ENCODE assay signal across 18 cellular contexts in the genomic region with DNA sequence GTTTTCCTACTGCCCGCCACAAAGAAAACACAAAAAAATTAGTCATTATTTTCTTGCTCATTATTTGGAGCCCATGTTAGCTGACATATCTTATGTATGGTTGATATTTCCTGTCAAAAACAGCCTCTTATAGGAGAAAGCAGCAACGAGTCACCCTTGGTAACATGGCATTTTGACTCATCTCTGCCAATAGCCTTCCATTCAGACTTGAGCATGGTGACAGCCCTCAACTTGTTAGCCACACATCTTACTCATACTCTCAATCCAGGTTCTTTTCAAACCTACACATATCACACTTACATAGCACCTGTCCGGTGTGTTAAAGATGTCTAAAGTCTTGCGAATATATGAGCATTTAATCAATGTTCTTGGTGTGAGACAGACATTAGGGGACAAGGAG.
A peak's percentile ranks its signal among the peaks of the same experiment; 100 is the strongest.
DNase-seq lines count a peak whose midpoint lies in the region; ATAC-seq, FAIRE-seq and TF ChIP-seq lines count a peak whose summit lies in the region.
"Had no signal": no experiment of that assay in that cellular context is flagged by ENCODE, and none has a peak within 500 bp of the region (broad histone marks: within the 10 kb centered on the region; RNA-seq: fewer than 3 reads in every experiment).

No MANE protein-coding gene starts in this region.

- H3K9me3 Mint-ChIP-seq in stimulated activated naive CD8-positive, alpha-beta T cell treated with anti-CD3 and anti-CD28 coated beads, Interleukin-15, amount 100 ng/mL, for 72 hours = no peaks in the 10 kb centered on the region
- H3K9me3 Mint-ChIP-seq: dendritic cell treated with granulocyte-macrophage colony-stimulating factor and Interleukin-4, amounts not matched to agents 40 ng/mL and 50 ng/mL, for 4 days; memory B cell; T-cell had no signal

- no peaks in the 10 kb centered on the region for H4K20me1 ChIP-seq in PC-3 (ENCODE audit: low read length)

- no peak overlapping the region for H2AFZ ChIP-seq in PC-3 (ENCODE audit: low read length)

- H3K27ac ChIP-seq in PC-3 (ENCODE audit: low read length) (peak overlapping the region; percentile 79), epithelial cell of prostate (peak overlapping the region; percentile 20), ascending aorta (no peak overlapping the region), pancreas (no peak overlapping the region)
- H3K27ac ChIP-seq: sigmoid colon had no signal

- no peaks in the 10 kb centered on the region for H3K9me3 ChIP-seq in PC-3 (ENCODE audit: low read length)
- no peaks in the 10 kb centered on the region for H3K9me3 ChIP-seq in ascending aorta
- H3K9me3 ChIP-seq in pancreas = no peaks in the 10 kb centered on the region
- H3K9me3 ChIP-seq: sigmoid colon had no signal

- no peaks in the 10 kb centered on the region for H3K79me2 ChIP-seq in PC-3 (ENCODE audit: low read length)

- BruUV-seq in PC-3 (replicated peaks; lab: Mats Ljungman, UMichigan) = no TSS peak

- H3K4me3 Mint-ChIP-seq in stimulated activated naive CD8-positive, alpha-beta T cell treated with anti-CD3 and anti-CD28 coated beads, Interleukin-15, amount 100 ng/mL, for 72 hours = no peak overlapping the region
- H3K4me3 Mint-ChIP-seq: dendritic cell treated with granulocyte-macrophage colony-stimulating factor and Interleukin-4, amounts not matched to agents 40 ng/mL and 50 ng/mL, for 4 days; memory B cell; T-cell had no signal

- no peaks in the 10 kb centered on the region for H3F3A ChIP-seq in PC-3 (ENCODE audit: low read length, unreplicated experiment)

- TF ChIP-seq CTCF in PC-3 (conservative IDR thresholded peaks at IDR 0.05; ENCODE audit: low read depth, low read length) (no peak), ascending aorta (IDR thresholded peaks at IDR 0.05) (no peak), pancreas (IDR thresholded peaks at IDR 0.05) (no peak)

- WGBS in pancreas, 2 donors = 96 to 98% methylated on average over 4 of the region's 4 CpGs

- ATAC-seq in PC-3 = peak; percentile 92
- peak; percentile 98 for ATAC-seq in stimulated activated naive CD8-positive, alpha-beta T cell treated with anti-CD3 and anti-CD28 coated beads, Interleukin-15, amount 100 ng/mL, for 72 hours
- ATAC-seq in pancreas = no peak
- ATAC-seq: T-cell had no signal

- H3K4me1 ChIP-seq in PC-3 (ENCODE audit: insufficient read depth, low read length) (peaks cover 22% of the 10 kb centered on the region), ascending aorta (peaks cover 0 to 3% of the 10 kb centered on the region in 2 donors), pancreas (no peaks in the 10 kb centered on the region)

- POLR2A ChIA-PET in PC-3 (lab: Charles Lee; ENCODE audit: unreplicated experiment) = no interaction called here

- intact Hi-C loops in PC-3 (cut with micrococcal nuclease) = no loop called here
- intact Hi-C loops in ascending aorta (cut with DNase I) = no loop called here
- intact Hi-C loops in pancreas (cut with DNase I) = no loop called here

- no peak for FAIRE-seq in pancreas (lab: Jason Lieb, UNC)

- peak; percentile 2 to 15 (median 6) for DNase-seq in stimulated activated CD4-positive, alpha-beta T cell treated with anti-CD3 and anti-CD28 coated beads, Interleukin-12 subunit alpha, Interleukin-12 subunit beta, amount 100 ng/mL, for 48 hours (ENCODE audit: low read depth in 2 of 3, low spot score in 1 of 3)
- no peak for DNase-seq in stimulated activated CD4-positive, alpha-beta T cell treated with anti-CD3 and anti-CD28 coated beads, Interleukin-4, amount 100 ng/mL, for 1 hour
- peak; percentile 72 for DNase-seq in PC-3
- peak; percentile 61 for DNase-seq in epithelial cell of prostate (ENCODE audit: low read depth, low spot score)
- peak; percentile 2 to 33 for DNase-seq in stimulated activated naive CD8-positive, alpha-beta T cell treated with anti-CD3 and anti-CD28 coated beads, Interleukin-15, amount 100 ng/mL, for 72 hours
- no peak for DNase-seq in ascending aorta (ENCODE audit: low spot score in 2 of 2)
- DNase-seq in pons (ENCODE audit: low spot score) = no peak
- no peak for DNase-seq in pancreas
- DNase-seq: amygdala, DMS 273 treated with DMSO at 0.1 percent for 48 hours, H7, Kasumi-1, NCI-H1694 treated with DMSO at 0.1 percent for 48 hours, NCI-H524 treated with DMSO at 0.1 percent for 48 hours, sigmoid colon, T-cell had no signal

- H3K4me3 ChIP-seq in PC-3 (ENCODE audit: low read length) = no peak overlapping the region
- no peak overlapping the region for H3K4me3 ChIP-seq in ascending aorta
- no peak overlapping the region for H3K4me3 ChIP-seq in pancreas
- H3K4me3 ChIP-seq: sigmoid colon had no signal

- H3K4me1 Mint-ChIP-seq in stimulated activated naive CD8-positive, alpha-beta T cell treated with anti-CD3 and anti-CD28 coated beads, Interleukin-15, amount 100 ng/mL, for 72 hours = no peaks in the 10 kb centered on the region
- H3K4me1 Mint-ChIP-seq: memory B cell, T-cell had no signal

- no peaks in the 10 kb centered on the region for H3K9me2 ChIP-seq in PC-3 (replicated peaks; ENCODE audit: low read length)

- CTCF ChIA-PET in PC-3 (lab: Charles Lee) = interaction anchor here (1.0 kb wide), 1 partner anchor 35 kb away, joined by 4 read pairs; no protein-coding TSS in a partner anchor

- H3K27me3 Mint-ChIP-seq in stimulated activated naive CD8-positive, alpha-beta T cell treated with anti-CD3 and anti-CD28 coated beads, Interleukin-15, amount 100 ng/mL, for 72 hours = no peaks in the 10 kb centered on the region
- H3K27me3 Mint-ChIP-seq: dendritic cell treated with granulocyte-macrophage colony-stimulating factor and Interleukin-4, amounts not matched to agents 40 ng/mL and 50 ng/mL, for 4 days; memory B cell had no signal

- H3K27ac Mint-ChIP-seq in stimulated activated naive CD8-positive, alpha-beta T cell treated with anti-CD3 and anti-CD28 coated beads, Interleukin-15, amount 100 ng/mL, for 72 hours = peak overlapping the region in 1 of 2 donors; percentile 61
- H3K27ac Mint-ChIP-seq: dendritic cell treated with granulocyte-macrophage colony-stimulating factor and Interleukin-4, amounts not matched to agents 40 ng/mL and 50 ng/mL, for 4 days; memory B cell; T-cell had no signal

- H3K27me3 ChIP-seq in PC-3 (ENCODE audit: low read length) (no peaks in the 10 kb centered on the region), ascending aorta (no peaks in the 10 kb centered on the region), pancreas (no peaks in the 10 kb centered on the region)
- H3K27me3 ChIP-seq: sigmoid colon had no signal

- peak overlapping the region; percentile 62 for H3K4me2 ChIP-seq in PC-3 (ENCODE audit: low read length)

- peak overlapping the region; percentile 29 for H3K9ac ChIP-seq in PC-3 (ENCODE audit: low read length)

- H3K36me3 ChIP-seq in PC-3 (ENCODE audit: low read depth, low read length) (no peaks in the 10 kb centered on the region), ascending aorta (no peaks in the 10 kb centered on the region), pancreas (no peaks in the 10 kb centered on the region)
- H3K36me3 ChIP-seq: sigmoid colon had no signal

Comparison
In these comparisons a context has a peak if more than half of its experiments do, and no peak if none do; other contexts are left out.
1. DNase-seq: peak in stimulated activated CD4-positive, alpha-beta T cell treated with anti-CD3 and anti-CD28 coated beads, Interleukin-12 subunit alpha, Interleukin-12 subunit beta, amount 100 ng/mL, for 48 hours (3 of 3), PC-3 (single experiment), epithelial cell of prostate (single experiment) and stimulated activated naive CD8-positive, alpha-beta T cell treated with anti-CD3 and anti-CD28 coated beads, Interleukin-15, amount 100 ng/mL, for 72 hours (2 of 2); none in stimulated activated CD4-positive, alpha-beta T cell treated with anti-CD3 and anti-CD28 coated beads, Interleukin-4, amount 100 ng/mL, for 1 hour (single experiment), ascending aorta (0 of 2), pons (single experiment) and pancreas (0 of 6).
2. ATAC-seq: peak in PC-3 (single experiment) and stimulated activated naive CD8-positive, alpha-beta T cell treated with anti-CD3 and anti-CD28 coated beads, Interleukin-15, amount 100 ng/mL, for 72 hours (single experiment); none in pancreas (0 of 4).
3. H3K27ac ChIP-seq: peak in PC-3 (single experiment) and epithelial cell of prostate (single experiment); none in ascending aorta (0 of 2) and pancreas (0 of 4).